ENCODE assay signal across 8 cellular contexts in genomic region chr15:92655178-92655995, GRCh38. TPM values are rescaled to one million over a fixed set of nuclear protein-coding genes. Genes with fewer than 3 reads are reported as not detected.
DNase-seq lines count a peak whose midpoint lies in the region; ATAC-seq lines count a peak whose summit lies in the region.

FAM174B (minus strand) TSS chr15:92655775.

- H3K27ac Mint-ChIP-seq in T-cell (no peak within 1 kb of the TSS), memory B cell (no peak within 1 kb of the TSS)
- no peak within 1 kb of the TSS for H3K27ac Mint-ChIP-seq in dendritic cell treated with granulocyte-macrophage colony-stimulating factor and Interleukin-4, amounts not matched to agents 40 ng/mL and 50 ng/mL, for 4 days
- no peak within 1 kb of the TSS for H3K27ac Mint-ChIP-seq in stimulated activated effector memory CD8-positive, alpha-beta T cell treated with anti-CD3 and anti-CD28 coated beads, Interleukin-12 subunit alpha, Interleukin-12 subunit beta, amount 100 ng/mL, for 72 hours

- CTCF ChIA-PET in T-cell (lab: Charles Lee), result no interaction called here

- intact Hi-C loops in dendritic cell treated with granulocyte-macrophage colony-stimulating factor and Interleukin-4, amounts not matched to agents 40 ng/mL and 50 ng/mL, for 4 days (cut with micrococcal nuclease), result loop anchor here (10.0 kb wide), 1 partner anchor 59 kb away; no protein-coding TSS in a partner anchor

- H3K4me3 Mint-ChIP-seq in T-cell (peak within 1 kb of the TSS; percentile 70 to 74 (median 72)), memory B cell (peak within 1 kb of the TSS; percentile 47)
- peak within 1 kb of the TSS; percentile 67 for H3K4me3 Mint-ChIP-seq in dendritic cell treated with granulocyte-macrophage colony-stimulating factor and Interleukin-4, amounts not matched to agents 40 ng/mL and 50 ng/mL, for 4 days
- H3K4me3 Mint-ChIP-seq in stimulated activated effector memory CD8-positive, alpha-beta T cell treated with anti-CD3 and anti-CD28 coated beads, Interleukin-12 subunit alpha, Interleukin-12 subunit beta, amount 100 ng/mL, for 72 hours, result peak within 1 kb of the TSS; percentile 33

- ATAC-seq in HG03064 (IDR thresholded peaks at IDR 0.05; ENCODE audit: low read depth, unreplicated experiment) (peak; percentile 47), T-cell (replicated peaks in 1 of 4) (peak; percentile 76 to 87 (median 84)), memory B cell (ENCODE audit: low read depth) (no peak), HG03460 (IDR thresholded peaks at IDR 0.05; ENCODE audit: unreplicated experiment) (no peak)
- peak; percentile 51 for ATAC-seq in stimulated activated effector memory CD8-positive, alpha-beta T cell treated with anti-CD3 and anti-CD28 coated beads, Interleukin-12 subunit alpha, Interleukin-12 subunit beta, amount 100 ng/mL, for 72 hours

- peak; percentile 60 for DNase-seq in NCI-H82 (lab: John Stamatoyannopoulos, UW)
- no peak for DNase-seq in NCI-H82 treated with DMSO at 0.1 percent for 48 hours (lab: John Stamatoyannopoulos, UW; ENCODE audit: unreplicated experiment)
- DNase-seq in T-cell, result peak in 24 of 34 experiments; percentile 4 to 36 (median 18)
- no peak for DNase-seq in memory B cell (ENCODE audit: low spot score in 2 of 2)
- DNase-seq in stimulated activated effector memory CD8-positive, alpha-beta T cell treated with anti-CD3 and anti-CD28 coated beads, Interleukin-12 subunit alpha, Interleukin-12 subunit beta, amount 100 ng/mL, for 72 hours (ENCODE audit: low spot score in 2 of 2), result no peak

- H3K4me1 Mint-ChIP-seq in T-cell, result peaks cover 12 to 17% (median 13%) of the 10 kb centered on the region in 3 donors
- peaks cover 16% of the 10 kb centered on the region for H3K4me1 Mint-ChIP-seq in dendritic cell treated with granulocyte-macrophage colony-stimulating factor and Interleukin-4, amounts not matched to agents 40 ng/mL and 50 ng/mL, for 4 days (ENCODE audit: low read depth)
- no peaks in the 10 kb centered on the region for H3K4me1 Mint-ChIP-seq in memory B cell
- H3K4me1 Mint-ChIP-seq in stimulated activated effector memory CD8-positive, alpha-beta T cell treated with anti-CD3 and anti-CD28 coated beads, Interleukin-12 subunit alpha, Interleukin-12 subunit beta, amount 100 ng/mL, for 72 hours, result no peaks in the 10 kb centered on the region

- H3K36me3 Mint-ChIP-seq in T-cell (no peaks in the 10 kb centered on the region), memory B cell (peaks cover 2% of the 10 kb centered on the region)
- no peaks in the 10 kb centered on the region for H3K36me3 Mint-ChIP-seq in dendritic cell treated with granulocyte-macrophage colony-stimulating factor and Interleukin-4, amounts not matched to agents 40 ng/mL and 50 ng/mL, for 4 days (ENCODE audit: low read depth)
- no peaks in the 10 kb centered on the region for H3K36me3 Mint-ChIP-seq in stimulated activated effector memory CD8-positive, alpha-beta T cell treated with anti-CD3 and anti-CD28 coated beads, Interleukin-12 subunit alpha, Interleukin-12 subunit beta, amount 100 ng/mL, for 72 hours

- H3K27me3 Mint-ChIP-seq in T-cell (peaks cover 33 to 50% of the 10 kb centered on the region in 2 donors), memory B cell (peaks cover 26% of the 10 kb centered on the region)
- H3K27me3 Mint-ChIP-seq in dendritic cell treated with granulocyte-macrophage colony-stimulating factor and Interleukin-4, amounts not matched to agents 40 ng/mL and 50 ng/mL, for 4 days, result peaks cover 48% of the 10 kb centered on the region

- H3K9me3 Mint-ChIP-seq in T-cell (peaks cover 0 to 4% (median 4%) of the 10 kb centered on the region in 3 donors), memory B cell (peaks cover 2% of the 10 kb centered on the region)
- no peaks in the 10 kb centered on the region for H3K9me3 Mint-ChIP-seq in dendritic cell treated with granulocyte-macrophage colony-stimulating factor and Interleukin-4, amounts not matched to agents 40 ng/mL and 50 ng/mL, for 4 days
- H3K9me3 Mint-ChIP-seq in stimulated activated effector memory CD8-positive, alpha-beta T cell treated with anti-CD3 and anti-CD28 coated beads, Interleukin-12 subunit alpha, Interleukin-12 subunit beta, amount 100 ng/mL, for 72 hours, result peaks cover 3% of the 10 kb centered on the region

- POLR2A ChIA-PET in T-cell (lab: Charles Lee), result interaction anchor here in 1 of 2 donors (0.6 kb wide), 1 partner anchor 736 kb away, joined by 3 read pairs; no protein-coding TSS in a partner anchor

RNA-seq across cellular contexts. Expression of gene FAM174B, which starts in this region (rescaled TPM):
- total RNA-seq in T-cell, result 10 to 100 TPM in 1 of 5 donors, 1 to 10 TPM in 4; 3.6 to 12.3 (median 4.2) TPM

Comparison
In these comparisons a context has a peak if more than half of its experiments do, and no peak if none do; other contexts are left out.
1. DNase-seq: peak in NCI-H82 (single experiment) and T-cell (24 of 34); none in NCI-H82 treated with DMSO at 0.1 percent for 48 hours (single experiment), memory B cell (0 of 2) and stimulated activated effector memory CD8-positive, alpha-beta T cell treated with anti-CD3 and anti-CD28 coated beads, Interleukin-12 subunit alpha, Interleukin-12 subunit beta, amount 100 ng/mL, for 72 hours (0 of 2).
2. ATAC-seq: peak in HG03064 (single experiment), T-cell (4 of 4) and stimulated activated effector memory CD8-positive, alpha-beta T cell treated with anti-CD3 and anti-CD28 coated beads, Interleukin-12 subunit alpha, Interleukin-12 subunit beta, amount 100 ng/mL, for 72 hours (single experiment); none in memory B cell (single experiment) and HG03460 (single experiment).
3. Peak in every context shown above with its lines, with median percentiles within 50 percentile points of each other: H3K4me3 Mint-ChIP-seq.